Comparison of ENCODE assay signal across 17 cellular contexts in the genomic region with DNA sequence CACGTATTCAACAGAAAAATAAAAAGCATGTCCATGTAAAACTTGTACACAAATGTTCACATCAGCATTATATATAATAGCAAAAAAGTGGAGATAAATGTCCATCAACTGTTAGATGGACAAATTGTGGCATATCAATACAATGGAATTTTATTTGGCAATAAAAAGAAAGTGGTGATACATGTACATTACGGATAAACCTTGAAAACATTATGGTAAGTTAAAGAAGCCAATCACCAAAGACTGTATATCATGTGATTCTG.
DNase-seq lines count a peak whose midpoint lies in the region; ATAC-seq, FAIRE-seq and TF ChIP-seq lines count a peak whose summit lies in the region.
"Had no signal": no experiment of that assay in that cellular context is flagged by ENCODE, and none has a peak within 500 bp of the region (broad histone marks: within the 10 kb centered on the region; RNA-seq: fewer than 3 reads in every experiment).

No MANE protein-coding gene starts in this region.

- DNase-seq in HepG2 (ENCODE audit: low spot score) (no peak), right lobe of liver (no peak), NB4 (ENCODE audit: low read depth) (no peak), endothelial cell (ENCODE audit: low spot score) (no peak), HCEC 1CT (no peak), Kasumi-1 (lab: John Stamatoyannopoulos, UW) (no peak), DMS114 treated with DMSO at 0.1 percent for 48 hours (lab: John Stamatoyannopoulos, UW; ENCODE audit: unreplicated experiment) (no peak)
- DNase-seq: ACHN; CD8-positive, alpha-beta T cell; COR-L47; DMS53; KBM-7 had no signal

- peaks cover 49% of the 10 kb centered on the region for H3K4me1 Mint-ChIP-seq in endothelial cell (ENCODE audit: unreplicated experiment)

- TF ChIP-seq POLR2A in HepG2 (IDR thresholded peaks at IDR 0.05; ENCODE audit: insufficient read depth in 1 of 2, low read depth in 2 of 2, low read length in 2 of 2) (no peak), right lobe of liver (IDR thresholded peaks at IDR 0.05) (no peak), NB4 (IDR thresholded peaks at IDR 0.05; ENCODE audit: extremely low read depth, insufficient read length) (no peak)

- no peak overlapping the region for H3K4me3 Mint-ChIP-seq in endothelial cell (ENCODE audit: unreplicated experiment)
- H3K4me3 Mint-ChIP-seq: B cell; CD8-positive, alpha-beta T cell had no signal

- no peak overlapping the region for H3K9ac ChIP-seq in HepG2 (ENCODE audit: insufficient read depth, low read depth, low read length)

- CTCF ChIA-PET in HepG2 (lab: Yijun Ruan, JAX; ENCODE audit: low intra/inter-chr PET ratio, low total read pairs) = no interaction called here

- intact Hi-C loops in HepG2 (cut with micrococcal nuclease; ENCODE audit: unreplicated experiment) (no loop called here), right lobe of liver (cut with DNase I) (no loop called here)

- TF ChIP-seq CTCF in HepG2 (CRISPR knock-in tag; IDR thresholded peaks at IDR 0.05) (no peak), right lobe of liver (IDR thresholded peaks at IDR 0.05) (no peak), NB4 (IDR thresholded peaks at IDR 0.05; ENCODE audit: low read depth, low read length) (no peak), endothelial cell (IDR thresholded peaks at IDR 0.05; ENCODE audit: unreplicated experiment) (no peak)

- H2AFZ ChIP-seq in HepG2 (ENCODE audit: low read length) = no peak overlapping the region

- no peaks in the 10 kb centered on the region for H3K27me3 ChIP-seq in HepG2 (ENCODE audit: control insufficient read depth in 1 of 2, insufficient read depth in 2 of 2, low read length in 2 of 2)
- no peaks in the 10 kb centered on the region for H3K27me3 ChIP-seq in right lobe of liver

- TF ChIP-seq RAD21 in HepG2 (CRISPR knock-in tag; IDR thresholded peaks at IDR 0.05) = no peak

- H3K36me3 ChIP-seq in HepG2 (replicated peaks in 1 of 2; ENCODE audit: control insufficient read depth in 1 of 2, insufficient read depth in 2 of 2, low read length in 2 of 2) (peaks cover 0 to 4% of the 10 kb centered on the region in 2 experiments; a peak in 1 of 5 replicates), right lobe of liver (no peaks in the 10 kb centered on the region)

- no peaks in the 10 kb centered on the region for H4K20me1 ChIP-seq in HepG2 (ENCODE audit: insufficient read depth, low read length)

- ATAC-seq in HepG2 = no peak
- no peak for ATAC-seq in right lobe of liver
- ATAC-seq: CD8-positive, alpha-beta T cell; HCT116 had no signal

- H3K27ac ChIP-seq in HepG2 (ENCODE audit: extremely low read length, insufficient read depth, low read length) = no peak overlapping the region
- H3K27ac ChIP-seq in right lobe of liver = no peak overlapping the region
- H3K27ac ChIP-seq: 22Rv1, C4-2B had no signal

- no peak overlapping the region for H3K4me2 ChIP-seq in HepG2 (ENCODE audit: low read depth, low read length)

- no peak for FAIRE-seq in HepG2 (lab: Jason Lieb, UNC)
- FAIRE-seq: D721Med had no signal

- no peaks in the 10 kb centered on the region for H3K9me3 Mint-ChIP-seq in endothelial cell (ENCODE audit: unreplicated experiment)
- H3K9me3 Mint-ChIP-seq: CD8-positive, alpha-beta T cell had no signal

- in situ Hi-C loops in HepG2 (cut with HindIII; ENCODE audit: extremely low pct_ligation_motif_present, low pct_unique_long_range_greater_than_20kb) = no loop called here

- peaks cover 22% of the 10 kb centered on the region for H3K36me3 Mint-ChIP-seq in endothelial cell (ENCODE audit: low read depth, unreplicated experiment)

- TF ChIP-seq EP300 in HepG2 (IDR thresholded peaks at IDR 0.05; ENCODE audit: low read depth in 2 of 2, low read length in 2 of 2) (no peak), HepG2 (CRISPR knock-in tag; IDR thresholded peaks at IDR 0.05; ENCODE audit: borderline replicate concordance) (no peak)

- peaks cover 19% of the 10 kb centered on the region for H3K4me1 ChIP-seq in HepG2 (ENCODE audit: insufficient read depth, low read length)
- H3K4me1 ChIP-seq in right lobe of liver = peaks cover 0 to 6% (median 0%) of the 10 kb centered on the region in 4 donors

- H3K4me3 ChIP-seq in HepG2 (replicated peaks in 1 of 3; ENCODE audit: insufficient read depth in 1 of 3, low read depth in 2 of 3, low read length in 3 of 3) = no peak overlapping the region
- no peak overlapping the region for H3K4me3 ChIP-seq in right lobe of liver
- H3K4me3 ChIP-seq in NB4 (ENCODE audit: low read depth, low read length) = peak overlapping the region; percentile 3

- POLR2A ChIA-PET in HepG2 (lab: Yijun Ruan, JAX) = no interaction called here

- no TSS peak for BruUV-seq in HepG2 (replicated peaks; lab: Mats Ljungman, UMichigan)

- no peaks in the 10 kb centered on the region for H3K27me3 Mint-ChIP-seq in endothelial cell (ENCODE audit: unreplicated experiment)
- H3K27me3 Mint-ChIP-seq: B cell had no signal

- peak overlapping the region; percentile 96 for H3K27ac Mint-ChIP-seq in endothelial cell (ENCODE audit: unreplicated experiment)
- H3K27ac Mint-ChIP-seq: B cell; CD8-positive, alpha-beta T cell had no signal

- 99% methylated on average over 2 of the region's 2 CpGs for WGBS in HepG2 (ENCODE audit: low lambda C conversion rate)
- 86% methylated on average over 2 of the region's 2 CpGs for WGBS in right lobe of liver (ENCODE audit: insufficient coverage, low coverage, low lambda C conversion rate, missing lambda C conversion rate)

- H3K79me2 ChIP-seq in HepG2 (ENCODE audit: insufficient read depth, low read length) = peaks cover 1% of the 10 kb centered on the region

- H3K9me3 ChIP-seq in HepG2 (ENCODE audit: low read length) = no peaks in the 10 kb centered on the region
- H3K9me3 ChIP-seq in right lobe of liver = no peaks in the 10 kb centered on the region

TF ChIP-seq in HepG2, 621 proteins besides CTCF, POLR2A, EP300 and RAD21:
- TF ChIP-seq ZNF34 (CRISPR knock-in tag; IDR thresholded peaks at IDR 0.05; ENCODE audit: borderline replicate concordance) (no peak), MAFF (IDR thresholded peaks at IDR 0.05; ENCODE audit: low read depth, low read length) (peak; percentile 26; the same call in 1 of the 2 replicates), MAFK (conservative IDR thresholded peaks at IDR 0.05 in 1 of 2, IDR thresholded peaks at IDR 0.05 in 1 of 2; ENCODE audit: low read length in 2 of 2) (0 out of 4 replicates have a peak, but pooled peaks of 1 of the 2 experiments have one; percentile 20)
